In genomic region chr19:48152552-48152951, GRCh38 we compare ENCODE assay signal across 8 cellular contexts. TPM values are rescaled to one million over a fixed set of nuclear protein-coding genes. Genes with fewer than 3 reads are reported as not detected.
DNase-seq lines count a peak whose midpoint lies in the region; ATAC-seq, FAIRE-seq and TF ChIP-seq lines count a peak whose summit lies in the region.

No MANE protein-coding gene starts in this region.

- TF ChIP-seq POLR2A in A549 (IDR thresholded peaks at IDR 0.05; ENCODE audit: low read length) (no peak), GM12892 (IDR thresholded peaks at IDR 0.05; ENCODE audit: low read depth, low read length) (no peak)

- peaks cover 2% of the 10 kb centered on the region for H3K4me1 Mint-ChIP-seq in activated CD8-positive, alpha-beta T cell treated with anti-CD3 and anti-CD28 coated beads for 36 hours (ENCODE audit: low read depth)

- H3K27ac ChIP-seq in A549 (peak overlapping the region; percentile 3 to 55; a peak in 3 of 6 replicates), mesodermal cell (ENCODE audit: low read depth, low read length, severe bottlenecking) (peak overlapping the region; percentile 26)

- H3K4me2 ChIP-seq in A549 = peak overlapping the region; percentile 13; the same call in 1 of the 3 replicates

- H3K9me3 ChIP-seq in A549 (no peaks in the 10 kb centered on the region), mesodermal cell (ENCODE audit: control insufficient read depth, low read length) (no peaks in the 10 kb centered on the region)

- peak; percentile 72 for FAIRE-seq in A549 (lab: Jason Lieb, UNC)
- FAIRE-seq in GM12892 (lab: Jason Lieb, UNC) = peak; percentile 84

- H3K4me1 ChIP-seq in A549 = peaks cover 11% of the 10 kb centered on the region; the same call in 2 of the 3 replicates
- peaks cover 14% of the 10 kb centered on the region for H3K4me1 ChIP-seq in mesodermal cell (ENCODE audit: control insufficient read depth, insufficient read depth, low read length, poor library complexity, severe bottlenecking)

- peak; percentile 81 to 82 for DNase-seq in A549 (ENCODE audit: low read depth in 1 of 2, low spot score in 1 of 2)
- no peak for DNase-seq in GM12892 (ENCODE audit: insufficient read length)
- DNase-seq in NCI-H69 (lab: John Stamatoyannopoulos, UW) = peak; percentile 55
- DNase-seq in activated CD8-positive, alpha-beta T cell treated with anti-CD3 and anti-CD28 coated beads for 36 hours = peak; percentile 78
- DNase-seq in effector CD4-positive, alpha-beta T cell = peak; percentile 58
- DNase-seq in stimulated activated CD8-positive, alpha-beta memory T cell treated with anti-CD3 and anti-CD28 coated beads, Interleukin-4, amount 100 ng/mL, for 4 hours (ENCODE audit: low read depth in 2 of 2, low spot score in 1 of 2) = peak; percentile 43 to 54
- DNase-seq in NCI-H187 treated with DMSO at 0.1 percent for 48 hours (lab: John Stamatoyannopoulos, UW) = no peak

- no peak overlapping the region for H3K4me3 Mint-ChIP-seq in activated CD8-positive, alpha-beta T cell treated with anti-CD3 and anti-CD28 coated beads for 36 hours

- peak; percentile 97 for TF ChIP-seq CTCF in A549 (IDR thresholded peaks at IDR 0.05)
- TF ChIP-seq CTCF in activated CD8-positive, alpha-beta T cell treated with anti-CD3 and anti-CD28 coated beads for 36 hours (IDR thresholded peaks at IDR 0.05) = peak; percentile 88

- H3K4me3 ChIP-seq in A549 = no peak overlapping the region
- H3K4me3 ChIP-seq in mesodermal cell (ENCODE audit: extremely low read depth, insufficient read depth, low read length, poor library complexity, severe bottlenecking) = no peak overlapping the region

- no peaks in the 10 kb centered on the region for H3K27me3 Mint-ChIP-seq in activated CD8-positive, alpha-beta T cell treated with anti-CD3 and anti-CD28 coated beads for 36 hours

- peak; percentile 68 to 72 for ATAC-seq in A549
- ATAC-seq in activated CD8-positive, alpha-beta T cell treated with anti-CD3 and anti-CD28 coated beads for 36 hours = peak; percentile 74

- no peak for TF ChIP-seq EP300 in A549 (IDR thresholded peaks at IDR 0.05)

- TF ChIP-seq RAD21 in A549 (conservative IDR thresholded peaks at IDR 0.05 in 1 of 2, IDR thresholded peaks at IDR 0.05 in 1 of 2) = peak; percentile 83 to 91

- H3K27ac Mint-ChIP-seq in activated CD8-positive, alpha-beta T cell treated with anti-CD3 and anti-CD28 coated beads for 36 hours = no peak overlapping the region

- WGBS in A549 (ENCODE audit: missing lambda C conversion rate) = 27% methylated on average over 8 of the region's 8 CpGs
- 49 to 60% methylated on average over 6 to 7 of the region's 8 CpGs for WGBS in mesodermal cell (ENCODE audit: insufficient coverage in 2 of 2), 2 experiments

- CTCF ChIA-PET in A549 (lab: Yijun Ruan, JAX) = interaction anchor here (0.6 to 17.3 kb wide), 41 partner anchors 9 to 414 kb away, joined by 3 to 281 read pairs (median 5); partner anchors contain the start of genes CABP5, LIG1 and PLA2G4C
- CTCF ChIA-PET in activated CD8-positive, alpha-beta T cell treated with anti-CD3 and anti-CD28 coated beads for 36 hours (lab: Charles Lee) = interaction anchor here (0.7 to 1.9 kb wide), 14 partner anchors 23 to 190 kb away, joined by 3 to 21 read pairs (median 4); no protein-coding TSS in a partner anchor

- no peaks in the 10 kb centered on the region for H3K9me3 Mint-ChIP-seq in activated CD8-positive, alpha-beta T cell treated with anti-CD3 and anti-CD28 coated beads for 36 hours

- intact Hi-C loops in activated CD8-positive, alpha-beta T cell treated with anti-CD3 and anti-CD28 coated beads for 36 hours (cut with micrococcal nuclease) = no loop called here

- peaks cover 37% of the 10 kb centered on the region for H3K36me3 Mint-ChIP-seq in activated CD8-positive, alpha-beta T cell treated with anti-CD3 and anti-CD28 coated beads for 36 hours (ENCODE audit: low read depth)

- peaks cover 67% of the 10 kb centered on the region for H3K36me3 ChIP-seq in mesodermal cell (ENCODE audit: control insufficient read depth, insufficient read depth, low read length)

- POLR2A ChIA-PET in A549 (lab: Yijun Ruan, JAX) = interaction anchor here (1.5 kb wide), 1 partner anchor 42 kb away, joined by 6 read pairs; the partner anchor contains the start of gene PLA2G4C
- POLR2A ChIA-PET in activated CD8-positive, alpha-beta T cell treated with anti-CD3 and anti-CD28 coated beads for 36 hours (lab: Charles Lee) = interaction anchor here (0.8 to 0.9 kb wide), 2 partner anchors 13 to 1275 kb away, joined by 3 to 4 read pairs; no protein-coding TSS in a partner anchor

TF ChIP-seq in A549, 52 proteins besides CTCF, POLR2A, EP300 and RAD21:
- TF ChIP-seq CBX8 (IDR thresholded peaks at IDR 0.05) (no peak), USF2 (IDR thresholded peaks at IDR 0.05) (no peak), RARB (CRISPR knock-in tag; IDR thresholded peaks at IDR 0.05) (no peak), ATOH8 (CRISPR knock-in tag; IDR thresholded peaks at IDR 0.05; ENCODE audit: low read depth) (no peak), ESRRA (IDR thresholded peaks at IDR 0.05; ENCODE audit: borderline replicate concordance, low read length) (no peak), HDAC2 (IDR thresholded peaks at IDR 0.05) (no peak), NR3C1 (IDR thresholded peaks at IDR 0.05) (no peak), ZFP36 (IDR thresholded peaks at IDR 0.05; ENCODE audit: borderline replicate concordance, partially characterized antibody) (no peak), PHF8 (IDR thresholded peaks at IDR 0.05; ENCODE audit: borderline replicate concordance, low read depth) (no peak), FOXS1 (CRISPR knock-in tag; IDR thresholded peaks at IDR 0.05) (0 out of 2 replicates have a peak, but pooled peaks have one; percentile 46), RCOR1 (IDR thresholded peaks at IDR 0.05; ENCODE audit: low read depth, low read length) (no peak), HEYL (CRISPR knock-in tag; IDR thresholded peaks at IDR 0.05) (no peak), ZC3H11A (IDR thresholded peaks at IDR 0.05) (no peak), HOXB13 (CRISPR knock-in tag; IDR thresholded peaks at IDR 0.05; ENCODE audit: low read depth) (no peak), MAFK (IDR thresholded peaks at IDR 0.05; ENCODE audit: partially characterized antibody) (peak; percentile 69), RFX5 (IDR thresholded peaks at IDR 0.05) (no peak), BHLHE40 (IDR thresholded peaks at IDR 0.05; ENCODE audit: low read depth, low read length) (no peak), SMC3 (IDR thresholded peaks at IDR 0.05) (peak; percentile 95)

RNA-seq across cellular contexts. Expression of gene LIG1, which starts 17.6 kb away (rescaled TPM):
- polyA plus RNA-seq in A549 (2011; rRNA removed) = 41.2 and 54.9 TPM in 2 replicates
- 101 and 103 TPM in 2 replicates for polyA plus RNA-seq in A549 (2012; cell fraction: cytosol; rRNA removed)
- polyA plus RNA-seq in A549 (2012; cell fraction: nucleus; rRNA removed) = 334 and 347 TPM in 2 replicates
- 88.8 to 106 TPM (median 101 TPM) in 3 replicates for polyA plus RNA-seq in A549 (2017; fragmentation: RNase III; extraction: RNeasy Plus Mini Kit Qiagen cat#74134 plus additional on column Dnase treatment)
- 69.2 and 70.1 TPM in 2 replicates for polyA minus RNA-seq in A549 (2011; rRNA and poly(A)+ RNA removed)
- 67.7 TPM for polyA plus RNA-seq in GM12892 (2012; ENCODE audit: missing spikeins)
- total RNA-seq in activated CD8-positive, alpha-beta T cell treated with anti-CD3 and anti-CD28 coated beads for 36 hours = 100 to 1,000 TPM; 181 to 188 TPM
- polyA plus RNA-seq in mesodermal cell (2013, experiment 1 of 2) = 50.8 TPM
- 53.6 TPM for polyA plus RNA-seq in mesodermal cell (2013, experiment 2 of 2)

RNA-seq across cellular contexts. Expression of gene ZSWIM9, which starts 17.9 kb away (rescaled TPM):
- polyA plus RNA-seq in A549 (2011; rRNA removed) = 0.97 and 1.2 TPM in 2 replicates
- 3.2 and 4.0 TPM in 2 replicates for polyA plus RNA-seq in A549 (2012; cell fraction: cytosol; rRNA removed)
- polyA plus RNA-seq in A549 (2012; cell fraction: nucleus; rRNA removed) = 2.7 and 6.6 TPM in 2 replicates
- 11.7 to 15.9 TPM (median 13.4 TPM) in 3 replicates for polyA plus RNA-seq in A549 (2017; fragmentation: RNase III; extraction: RNeasy Plus Mini Kit Qiagen cat#74134 plus additional on column Dnase treatment)
- polyA minus RNA-seq in A549 (2011; rRNA and poly(A)+ RNA removed) = 0.33 and 0.39 TPM in 2 replicates
- polyA plus RNA-seq in GM12892 (2012; ENCODE audit: missing spikeins) = 3.6 TPM
- total RNA-seq in activated CD8-positive, alpha-beta T cell treated with anti-CD3 and anti-CD28 coated beads for 36 hours = 1 to 10 TPM; 8.4 to 9.5 TPM
- 5.4 TPM for polyA plus RNA-seq in mesodermal cell (2013, experiment 1 of 2)
- 4.1 TPM for polyA plus RNA-seq in mesodermal cell (2013, experiment 2 of 2)

RNA-seq across cellular contexts. Expression of gene PLA2G4C, which starts 41.9 kb away (rescaled TPM):
- polyA plus RNA-seq in A549 (2011; rRNA removed) = 2.1 and 2.8 TPM in 2 replicates
- polyA plus RNA-seq in A549 (2012; cell fraction: cytosol; rRNA removed) = 1.2 and 1.4 TPM in 2 replicates
- 5.8 and 10.7 TPM in 2 replicates for polyA plus RNA-seq in A549 (2012; cell fraction: nucleus; rRNA removed)
- 1.4 to 3.7 TPM (median 2.6 TPM) in 3 replicates for polyA plus RNA-seq in A549 (2017; fragmentation: RNase III; extraction: RNeasy Plus Mini Kit Qiagen cat#74134 plus additional on column Dnase treatment)
- 2.7 and 3.2 TPM in 2 replicates for polyA minus RNA-seq in A549 (2011; rRNA and poly(A)+ RNA removed)
- polyA plus RNA-seq in GM12892 (2012; ENCODE audit: missing spikeins) = 22.0 TPM
- 1 to 10 TPM; 4.2 to 6.8 TPM for total RNA-seq in activated CD8-positive, alpha-beta T cell treated with anti-CD3 and anti-CD28 coated beads for 36 hours
- polyA plus RNA-seq in mesodermal cell (2013, experiment 1 of 2) = 3.2 TPM
- polyA plus RNA-seq in mesodermal cell (2013, experiment 2 of 2) = 3.0 TPM

Comparison
In these comparisons a context has a peak if more than half of its experiments do, and no peak if none do; other contexts are left out.
1. DNase-seq: peak in A549 (2 of 2), NCI-H69 (single experiment), activated CD8-positive, alpha-beta T cell treated with anti-CD3 and anti-CD28 coated beads for 36 hours (single experiment), effector CD4-positive, alpha-beta T cell (single experiment) and stimulated activated CD8-positive, alpha-beta memory T cell treated with anti-CD3 and anti-CD28 coated beads, Interleukin-4, amount 100 ng/mL, for 4 hours (2 of 2); none in GM12892 (single experiment) and NCI-H187 treated with DMSO at 0.1 percent for 48 hours (single experiment).